Comparison of ENCODE assay signal across 25 cellular contexts in the genomic region with DNA sequence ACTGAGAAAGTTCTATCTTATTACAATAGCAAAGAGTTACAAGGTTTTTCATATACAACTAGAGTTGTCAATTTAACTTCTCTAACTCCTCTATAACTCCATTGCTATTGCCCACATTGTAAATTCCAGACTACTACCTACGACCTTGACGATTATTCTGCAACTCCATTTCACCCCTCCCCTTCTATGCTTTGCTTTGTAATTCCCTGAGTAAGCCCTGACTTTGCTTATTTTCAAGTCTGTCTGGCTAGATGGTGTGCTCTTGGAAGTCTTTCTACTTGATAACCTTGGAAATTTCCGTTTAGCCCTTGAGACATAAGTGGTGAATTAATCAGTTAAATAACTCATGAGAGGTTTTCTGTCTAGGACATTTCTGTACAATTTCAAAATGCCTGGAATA.
DNase-seq lines count a peak whose midpoint lies in the region; ATAC-seq, FAIRE-seq and TF ChIP-seq lines count a peak whose summit lies in the region.
"Had no signal": no experiment of that assay in that cellular context is flagged by ENCODE, and none has a peak within 500 bp of the region (broad histone marks: within the 10 kb centered on the region; RNA-seq: fewer than 3 reads in every experiment).

No MANE protein-coding gene starts in this region.

- peaks cover 37% of the 10 kb centered on the region for H3K36me3 Mint-ChIP-seq in activated CD8-positive, alpha-beta T cell treated with anti-CD3 and anti-CD28 coated beads for 36 hours (ENCODE audit: low read depth)
- peaks cover 45% of the 10 kb centered on the region for H3K36me3 Mint-ChIP-seq in activated CD8-positive, alpha-beta T cell treated with anti-CD3 and anti-CD28 coated beads, Interleukin-2, amount 10 ng/mL, durations not matched to agents 7 days and 5 days (ENCODE audit: low read depth)
- peaks cover 42% of the 10 kb centered on the region for H3K36me3 Mint-ChIP-seq in CD8-positive, alpha-beta T cell
- peaks cover 4 to 43% (median 7%) of the 10 kb centered on the region in 3 donors for H3K36me3 Mint-ChIP-seq in naive thymus-derived CD8-positive, alpha-beta T cell
- H3K36me3 Mint-ChIP-seq: CD14-positive monocyte had no signal

- intact Hi-C loops in activated CD8-positive, alpha-beta T cell treated with anti-CD3 and anti-CD28 coated beads for 36 hours (cut with micrococcal nuclease): loop anchor here (5.0 kb wide), 2 partner anchors 74 to 119 kb away; no protein-coding TSS in a partner anchor
- intact Hi-C loops in CD8-positive, alpha-beta T cell (cut with DNase I, micrococcal nuclease): loop anchor here (2.0 to 10.0 kb wide), 7 partner anchors 74 to 1514 kb away; no protein-coding TSS in a partner anchor

- peaks cover 21% of the 10 kb centered on the region for H3K4me1 ChIP-seq in CD8-positive, alpha-beta T cell (ENCODE audit: insufficient read depth, low read length)
- H3K4me1 ChIP-seq: BE2C, SJSA1 had no signal

- H3K27me3 Mint-ChIP-seq in activated CD8-positive, alpha-beta T cell treated with anti-CD3 and anti-CD28 coated beads for 36 hours: no peaks in the 10 kb centered on the region
- H3K27me3 Mint-ChIP-seq in activated CD8-positive, alpha-beta T cell treated with anti-CD3 and anti-CD28 coated beads, Interleukin-2, amount 10 ng/mL, durations not matched to agents 7 days and 5 days (ENCODE audit: low read depth): no peaks in the 10 kb centered on the region
- no peaks in the 10 kb centered on the region for H3K27me3 Mint-ChIP-seq in CD8-positive, alpha-beta T cell (ENCODE audit: low read depth)
- no peaks in the 10 kb centered on the region for H3K27me3 Mint-ChIP-seq in naive thymus-derived CD8-positive, alpha-beta T cell

- no peak overlapping the region for H3K27ac ChIP-seq in CD8-positive, alpha-beta T cell (ENCODE audit: low read depth, low read length)
- H3K27ac ChIP-seq: HL-60, PC-9, SJSA1 had no signal

- CTCF ChIA-PET in activated CD8-positive, alpha-beta T cell treated with anti-CD3 and anti-CD28 coated beads for 36 hours (lab: Charles Lee): interaction anchor here (1.4 to 2.1 kb wide), 4 partner anchors 59 to 230 kb away, joined by 5 to 22 read pairs (median 6); no protein-coding TSS in a partner anchor
- CTCF ChIA-PET in activated CD8-positive, alpha-beta T cell treated with anti-CD3 and anti-CD28 coated beads, Interleukin-2, amount 10 ng/mL, durations not matched to agents 7 days and 5 days (lab: Charles Lee): interaction anchor here (1.9 to 3.4 kb wide), 3 partner anchors 117 to 572 kb away, joined by 4 to 21 read pairs (median 6); no protein-coding TSS in a partner anchor
- CTCF ChIA-PET in CD8-positive, alpha-beta T cell (lab: Charles Lee): interaction anchor here (0.6 to 1.4 kb wide), 2 partner anchors 31 to 576 kb away, joined by 3 to 4 read pairs; no protein-coding TSS in a partner anchor

- no peak for DNase-seq in activated CD8-positive, alpha-beta T cell treated with anti-CD3 and anti-CD28 coated beads for 36 hours
- DNase-seq in activated CD8-positive, alpha-beta T cell treated with anti-CD3 and anti-CD28 coated beads, Interleukin-2, amount 10 ng/mL, durations not matched to agents 7 days and 5 days: no peak
- no peak for DNase-seq in CD8-positive, alpha-beta T cell
- DNase-seq in amniotic epithelial cell (ENCODE audit: low read depth) (peak; percentile 40), GM19239 (ENCODE audit: insufficient read length, low spot score) (no peak), RCC 7860 (ENCODE audit: low spot score) (no peak)
- no peak for DNase-seq in naive thymus-derived CD8-positive, alpha-beta T cell
- DNase-seq: 8988T, ACHN, BE2C, DMS153, DND-41, H7, Kasumi-1, NCI-H1092 treated with DMSO at 0.1 percent for 48 hours, NCI-H1436 treated with DMSO at 0.1 percent for 48 hours, NCI-H187 treated with DMSO at 0.1 percent for 48 hours, NCI-H526 treated with DMSO at 0.1 percent for 48 hours, PC-9, Right ventricle myocardium superior, RPMI8226 had no signal

- H3K4me3 Mint-ChIP-seq in activated CD8-positive, alpha-beta T cell treated with anti-CD3 and anti-CD28 coated beads for 36 hours: no peak overlapping the region
- no peak overlapping the region for H3K4me3 Mint-ChIP-seq in activated CD8-positive, alpha-beta T cell treated with anti-CD3 and anti-CD28 coated beads, Interleukin-2, amount 10 ng/mL, durations not matched to agents 7 days and 5 days
- no peak overlapping the region for H3K4me3 Mint-ChIP-seq in CD8-positive, alpha-beta T cell
- no peak overlapping the region for H3K4me3 Mint-ChIP-seq in naive thymus-derived CD8-positive, alpha-beta T cell
- H3K4me3 Mint-ChIP-seq: CD14-positive monocyte had no signal

- no peak overlapping the region for H3K4me3 ChIP-seq in CD8-positive, alpha-beta T cell (ENCODE audit: low read depth, low read length)
- H3K4me3 ChIP-seq: PC-9, SJSA1 had no signal

- H3K27me3 ChIP-seq in CD8-positive, alpha-beta T cell (ENCODE audit: insufficient read depth, low read length): no peaks in the 10 kb centered on the region

- no peaks in the 10 kb centered on the region for H3K36me3 ChIP-seq in CD8-positive, alpha-beta T cell (ENCODE audit: insufficient read depth, low read length)
- H3K36me3 ChIP-seq: BE2C, SJSA1 had no signal

- H3K9me3 Mint-ChIP-seq in activated CD8-positive, alpha-beta T cell treated with anti-CD3 and anti-CD28 coated beads for 36 hours: peaks cover 7% of the 10 kb centered on the region
- no peaks in the 10 kb centered on the region for H3K9me3 Mint-ChIP-seq in activated CD8-positive, alpha-beta T cell treated with anti-CD3 and anti-CD28 coated beads, Interleukin-2, amount 10 ng/mL, durations not matched to agents 7 days and 5 days (ENCODE audit: insufficient read depth)
- H3K9me3 Mint-ChIP-seq in CD8-positive, alpha-beta T cell: no peaks in the 10 kb centered on the region
- H3K9me3 Mint-ChIP-seq in naive thymus-derived CD8-positive, alpha-beta T cell: no peaks in the 10 kb centered on the region

- H3K27ac Mint-ChIP-seq in activated CD8-positive, alpha-beta T cell treated with anti-CD3 and anti-CD28 coated beads for 36 hours: peak overlapping the region; percentile 53
- no peak overlapping the region for H3K27ac Mint-ChIP-seq in activated CD8-positive, alpha-beta T cell treated with anti-CD3 and anti-CD28 coated beads, Interleukin-2, amount 10 ng/mL, durations not matched to agents 7 days and 5 days
- H3K27ac Mint-ChIP-seq in CD8-positive, alpha-beta T cell: peak overlapping the region; percentile 53
- H3K27ac Mint-ChIP-seq in naive thymus-derived CD8-positive, alpha-beta T cell: peak overlapping the region in 6 of 10 donors; percentile 49 to 89 (median 85)
- H3K27ac Mint-ChIP-seq: CD14-positive monocyte had no signal

- FAIRE-seq in GM19239 (lab: Jason Lieb, UNC) (no peak), RCC 7860 (lab: Jason Lieb, UNC) (no peak)
- FAIRE-seq: GM12892 had no signal

- no peak for ATAC-seq in activated CD8-positive, alpha-beta T cell treated with anti-CD3 and anti-CD28 coated beads for 36 hours
- ATAC-seq in activated CD8-positive, alpha-beta T cell treated with anti-CD3 and anti-CD28 coated beads, Interleukin-2, amount 10 ng/mL, durations not matched to agents 7 days and 5 days: no peak
- ATAC-seq in CD8-positive, alpha-beta T cell: no peak
- ATAC-seq in naive thymus-derived CD8-positive, alpha-beta T cell: no peak

- H3K9me3 ChIP-seq in CD8-positive, alpha-beta T cell (ENCODE audit: low read length): no peaks in the 10 kb centered on the region
- H3K9me3 ChIP-seq: BE2C, SJSA1 had no signal

- TF ChIP-seq CTCF in activated CD8-positive, alpha-beta T cell treated with anti-CD3 and anti-CD28 coated beads for 36 hours (IDR thresholded peaks at IDR 0.05): no peak
- no peak for TF ChIP-seq CTCF in CD8-positive, alpha-beta T cell (IDR thresholded peaks at IDR 0.05)

- H3K4me1 Mint-ChIP-seq in activated CD8-positive, alpha-beta T cell treated with anti-CD3 and anti-CD28 coated beads for 36 hours (ENCODE audit: low read depth): peaks cover 61% of the 10 kb centered on the region
- H3K4me1 Mint-ChIP-seq in activated CD8-positive, alpha-beta T cell treated with anti-CD3 and anti-CD28 coated beads, Interleukin-2, amount 10 ng/mL, durations not matched to agents 7 days and 5 days (ENCODE audit: low read depth): peaks cover 16% of the 10 kb centered on the region
- peaks cover 63% of the 10 kb centered on the region for H3K4me1 Mint-ChIP-seq in CD8-positive, alpha-beta T cell (ENCODE audit: low read depth)
- H3K4me1 Mint-ChIP-seq in naive thymus-derived CD8-positive, alpha-beta T cell: peaks cover 20 to 66% (median 62%) of the 10 kb centered on the region in 4 donors
- H3K4me1 Mint-ChIP-seq: CD14-positive monocyte had no signal

- POLR2A ChIA-PET in activated CD8-positive, alpha-beta T cell treated with anti-CD3 and anti-CD28 coated beads for 36 hours (lab: Charles Lee): no interaction called here
- POLR2A ChIA-PET in activated CD8-positive, alpha-beta T cell treated with anti-CD3 and anti-CD28 coated beads, Interleukin-2, amount 10 ng/mL, durations not matched to agents 7 days and 5 days (lab: Charles Lee): no interaction called here
- POLR2A ChIA-PET in CD8-positive, alpha-beta T cell (lab: Charles Lee): no interaction called here
- POLR2A ChIA-PET in naive thymus-derived CD8-positive, alpha-beta T cell (lab: Charles Lee): no interaction called here
